8 cellular contexts compared by ENCODE assay signal in the genomic region with DNA sequence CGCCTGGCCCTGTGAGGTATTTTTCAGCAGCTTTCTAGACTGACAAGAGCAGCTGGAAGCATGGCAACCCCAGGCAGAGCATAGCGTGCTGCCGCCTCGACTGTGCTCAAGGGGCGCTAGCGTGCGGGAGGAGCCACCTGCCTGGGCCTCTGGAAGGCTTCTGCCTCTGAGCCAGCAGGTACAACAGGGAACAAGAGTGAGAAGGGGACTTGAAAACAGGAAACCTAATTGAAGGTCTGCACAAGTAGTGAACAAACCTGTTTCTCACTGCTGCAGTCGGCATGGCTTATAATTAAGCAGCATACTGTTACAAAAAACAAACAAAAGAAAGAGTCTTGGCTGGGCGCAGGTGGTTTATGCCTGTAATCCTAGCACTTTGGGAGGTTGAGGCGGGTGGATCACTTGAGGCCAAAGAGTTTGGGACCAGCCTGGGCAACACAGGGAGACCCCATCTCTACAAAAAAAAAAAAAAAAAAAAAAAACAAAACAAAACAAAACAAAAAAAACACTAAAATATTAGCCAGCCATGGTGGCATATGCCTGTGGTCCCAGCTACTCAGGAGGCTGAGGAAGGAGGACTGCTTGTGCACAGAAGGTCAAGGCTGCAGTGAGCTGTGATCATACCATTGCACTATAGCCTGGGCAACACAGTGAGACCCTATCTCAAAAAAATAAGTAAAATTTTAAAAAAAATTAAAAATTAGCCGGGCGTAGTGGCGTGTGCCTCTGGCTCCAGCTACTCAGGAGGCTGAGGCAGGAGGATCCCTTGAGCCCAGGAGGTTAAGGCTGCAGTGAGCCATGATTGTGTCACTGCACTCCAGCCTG. TPM values are rescaled to one million over a fixed set of nuclear protein-coding genes. Genes with fewer than 3 reads are reported as not detected.
DNase-seq lines count a peak whose midpoint lies in the region; ATAC-seq and TF ChIP-seq lines count a peak whose summit lies in the region.

No MANE protein-coding gene starts in this region.

- DNase-seq in HFF-Myc (ENCODE audit: extremely low read depth, low read depth) (no peak), glutamatergic neuron (peak; percentile 77), SK-N-DZ (ENCODE audit: low spot score) (no peak), MG63 (no peak)

- no peak overlapping the region for H3K4me3 Mint-ChIP-seq in glutamatergic neuron (ENCODE audit: unreplicated experiment)

- H3K27ac ChIP-seq in C4-2B (peak overlapping the region; percentile 57), OCI-LY3 (ENCODE audit: low read length) (no peak overlapping the region)

- peaks cover 2% of the 10 kb centered on the region for H3K9me3 Mint-ChIP-seq in glutamatergic neuron (ENCODE audit: unreplicated experiment)

- TF ChIP-seq CTCF in C4-2B (conservative IDR thresholded peaks at IDR 0.05) (peak; percentile 89), HFF-Myc (IDR thresholded peaks at IDR 0.05; ENCODE audit: low read depth, low read length, missing control alignments) (peak; percentile 56), OCI-LY3 (IDR thresholded peaks at IDR 0.05; ENCODE audit: low read depth, low read length) (peak; percentile 23; the same call in 1 of the 2 replicates), glutamatergic neuron (IDR thresholded peaks at IDR 0.05; ENCODE audit: partially characterized antibody, unreplicated experiment) (peak; percentile 59)

- H3K9me3 ChIP-seq in OCI-LY3 (ENCODE audit: insufficient read depth, low read length) (no peaks in the 10 kb centered on the region), MG63 (no peaks in the 10 kb centered on the region)

- H3K79me2 ChIP-seq in OCI-LY3 (ENCODE audit: low read length): no peaks in the 10 kb centered on the region

- no peak for ATAC-seq in GM19397 (IDR thresholded peaks at IDR 0.05; ENCODE audit: unreplicated experiment)
- no peak for ATAC-seq in GM18873 (IDR thresholded peaks at IDR 0.05; ENCODE audit: low FRiP score, unreplicated experiment)

- H3K9ac ChIP-seq in OCI-LY3 (ENCODE audit: low read length): no peak overlapping the region

- H3K36me3 Mint-ChIP-seq in glutamatergic neuron (ENCODE audit: unreplicated experiment): no peaks in the 10 kb centered on the region

- no peaks in the 10 kb centered on the region for H3K4me1 ChIP-seq in OCI-LY3 (ENCODE audit: low read length)

- peaks cover 2% of the 10 kb centered on the region for H3K27me3 Mint-ChIP-seq in glutamatergic neuron (ENCODE audit: unreplicated experiment)

- no peak overlapping the region for H3K4me3 ChIP-seq in HFF-Myc (replicated peaks; ENCODE audit: low read depth, low read length)
- H3K4me3 ChIP-seq in OCI-LY3 (ENCODE audit: low read length): no peak overlapping the region
- no peak overlapping the region for H3K4me3 ChIP-seq in MG63

- H3K4me2 ChIP-seq in OCI-LY3 (ENCODE audit: low read length): no peak overlapping the region

- H3K36me3 ChIP-seq in OCI-LY3 (replicated peaks; ENCODE audit: low read depth, low read length) (no peaks in the 10 kb centered on the region), MG63 (no peaks in the 10 kb centered on the region)

- H3K27ac Mint-ChIP-seq in glutamatergic neuron (ENCODE audit: unreplicated experiment): peak overlapping the region; percentile 50

- H3K27me3 ChIP-seq in OCI-LY3 (ENCODE audit: low read depth, low read length) (no peaks in the 10 kb centered on the region), MG63 (no peaks in the 10 kb centered on the region)

- H3K4me1 Mint-ChIP-seq in glutamatergic neuron (ENCODE audit: low read depth, unreplicated experiment): peaks cover 4% of the 10 kb centered on the region

- no peak overlapping the region for H2AFZ ChIP-seq in OCI-LY3 (ENCODE audit: low read depth, low read length)

- H4K20me1 ChIP-seq in OCI-LY3 (ENCODE audit: insufficient read depth, low read length): no peaks in the 10 kb centered on the region

RNA-seq across cellular contexts. Expression of a gene that starts 12.6 kb away (rescaled TPM):
- 34.4 TPM for total RNA-seq in glutamatergic neuron (ENCODE audit: unreplicated experiment)
- 10.4 and 12.0 TPM in 2 replicates for polyA plus RNA-seq in SK-N-DZ (2014; cell fraction: cytosol; rRNA removed)
- polyA plus RNA-seq in SK-N-DZ (2014; cell fraction: nucleus; rRNA removed): 6.5 and 8.6 TPM in 2 replicates
- total RNA-seq in MG63 (2014; rRNA removed; shearing (Covaris generic); ENCODE audit: low replicate concordance): 8.9 and 11.0 TPM in 2 replicates

Comparison
In these comparisons a context has a peak if more than half of its experiments do, and no peak if none do; other contexts are left out.
1. CTCF ChIP-seq: peak in every context shown above with its lines; median percentile 89 in C4-2B; 59 in glutamatergic neuron; 56 in HFF-Myc; 23 in OCI-LY3.